18 cellular contexts compared by ENCODE assay signal in the genomic region with DNA sequence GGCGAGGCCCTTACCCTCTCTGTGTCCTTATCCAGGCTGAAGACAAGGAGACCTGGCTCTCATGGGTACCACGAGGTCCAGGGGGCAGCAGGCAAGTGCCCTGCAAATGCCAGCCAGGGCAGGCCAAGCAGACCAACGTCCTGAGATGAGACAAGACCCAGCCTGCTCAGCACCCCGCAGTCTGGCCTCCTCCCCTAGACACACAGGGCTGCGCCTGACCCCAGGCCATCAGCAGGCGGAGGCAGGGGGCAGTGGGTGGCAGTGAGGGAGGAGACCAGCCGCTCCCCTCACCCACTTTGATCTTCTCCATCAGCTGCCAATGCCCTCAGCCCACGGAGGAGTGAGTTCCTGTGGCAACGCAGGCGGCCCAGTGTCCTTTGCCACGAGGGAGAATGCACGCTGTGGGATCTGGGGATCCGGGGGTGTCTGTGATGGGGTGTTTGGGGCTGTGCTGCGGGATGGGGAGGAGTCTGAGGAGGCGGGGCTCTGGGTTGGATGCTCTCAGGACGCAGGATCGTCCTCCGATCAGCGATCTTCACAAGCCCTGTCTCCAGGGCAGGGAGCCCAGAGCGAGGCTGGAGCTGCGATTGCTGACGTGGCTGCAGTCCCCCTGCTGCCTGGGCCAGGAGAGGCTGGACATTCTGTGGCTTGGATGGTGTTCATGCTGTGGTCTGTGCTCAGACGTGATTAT. TPM values are rescaled to one million over a fixed set of nuclear protein-coding genes. Genes with fewer than 3 reads are reported as not detected.
DNase-seq lines count a peak whose midpoint lies in the region; ATAC-seq and TF ChIP-seq lines count a peak whose summit lies in the region.
"Had no signal": no experiment of that assay in that cellular context is flagged by ENCODE, and none has a peak within 500 bp of the region (broad histone marks: within the 10 kb centered on the region; RNA-seq: fewer than 3 reads in every experiment).

No MANE protein-coding gene starts in this region.

- H3K27me3 ChIP-seq in right cardiac atrium (ENCODE audit: control insufficient read depth, insufficient read depth) = no peaks in the 10 kb centered on the region
- no peaks in the 10 kb centered on the region for H3K27me3 ChIP-seq in tibial nerve
- H3K27me3 ChIP-seq: dorsolateral prefrontal cortex, heart right ventricle had no signal

- H3K27ac Mint-ChIP-seq in activated CD8-positive, alpha-beta memory T cell treated with anti-CD3 and anti-CD28 coated beads, Interleukin-2, amount 10 ng/mL, durations not matched to agents 7 days and 5 days = no peak overlapping the region

- no peak overlapping the region for H3K27ac ChIP-seq in right cardiac atrium (ENCODE audit: low read length)
- peak overlapping the region; percentile 26 to 76 (median 50) for H3K27ac ChIP-seq in tibial nerve
- H3K27ac ChIP-seq: lower lobe of right lung had no signal

- TF ChIP-seq CTCF in tibial nerve (IDR thresholded peaks at IDR 0.05) = no peak

- TF ChIP-seq POLR2A in tibial nerve (IDR thresholded peaks at IDR 0.05) = no peak

- H3K4me1 ChIP-seq in right cardiac atrium (ENCODE audit: control insufficient read depth, insufficient read depth, low read length) = no peaks in the 10 kb centered on the region
- peaks cover 0 to 53% (median 18%) of the 10 kb centered on the region in 4 donors for H3K4me1 ChIP-seq in tibial nerve

- no peak for TF ChIP-seq EP300 in tibial nerve (IDR thresholded peaks at IDR 0.05)

- no peaks in the 10 kb centered on the region for H3K36me3 Mint-ChIP-seq in activated CD8-positive, alpha-beta memory T cell treated with anti-CD3 and anti-CD28 coated beads, Interleukin-2, amount 10 ng/mL, durations not matched to agents 7 days and 5 days

- H3K4me3 ChIP-seq in right cardiac atrium (ENCODE audit: low read length) (no peak overlapping the region), tibial nerve (no peak overlapping the region)
- H3K4me3 ChIP-seq: dorsolateral prefrontal cortex, heart right ventricle, lower lobe of right lung had no signal

- intact Hi-C loops in right cardiac atrium (cut with DNase I) = loop anchor here (5.0 to 10.0 kb wide), 4 partner anchors 113 to 425 kb away; no protein-coding TSS in a partner anchor

- 44% methylated on average over 23 of the region's 23 CpGs for WGBS in right cardiac atrium
- 20 to 32% methylated on average over 16 to 21 of the region's 23 CpGs for WGBS in tibial nerve, 2 donors

- no peaks in the 10 kb centered on the region for H3K9me3 Mint-ChIP-seq in activated CD8-positive, alpha-beta memory T cell treated with anti-CD3 and anti-CD28 coated beads, Interleukin-2, amount 10 ng/mL, durations not matched to agents 7 days and 5 days (ENCODE audit: low read depth)

- CTCF ChIA-PET in activated CD8-positive, alpha-beta memory T cell treated with anti-CD3 and anti-CD28 coated beads, Interleukin-2, amount 10 ng/mL, durations not matched to agents 7 days and 5 days (lab: Charles Lee) = interaction anchor here (1.3 to 10.8 kb wide), 4 partner anchors 113 to 196 kb away, joined by 3 to 223 read pairs (median 12); no protein-coding TSS in a partner anchor

- no peaks in the 10 kb centered on the region for H3K36me3 ChIP-seq in tibial nerve
- H3K36me3 ChIP-seq: heart right ventricle, lower lobe of right lung had no signal

- peaks cover 7% of the 10 kb centered on the region for H3K4me1 Mint-ChIP-seq in activated CD8-positive, alpha-beta memory T cell treated with anti-CD3 and anti-CD28 coated beads, Interleukin-2, amount 10 ng/mL, durations not matched to agents 7 days and 5 days

- no peak overlapping the region for H3K4me3 Mint-ChIP-seq in activated CD8-positive, alpha-beta memory T cell treated with anti-CD3 and anti-CD28 coated beads, Interleukin-2, amount 10 ng/mL, durations not matched to agents 7 days and 5 days

- H3K9me3 ChIP-seq in right cardiac atrium (ENCODE audit: control insufficient read depth, low read length) = no peaks in the 10 kb centered on the region
- no peaks in the 10 kb centered on the region for H3K9me3 ChIP-seq in tibial nerve
- H3K9me3 ChIP-seq: heart right ventricle, lower lobe of right lung had no signal

- H3K27me3 Mint-ChIP-seq in activated CD8-positive, alpha-beta memory T cell treated with anti-CD3 and anti-CD28 coated beads, Interleukin-2, amount 10 ng/mL, durations not matched to agents 7 days and 5 days = no peaks in the 10 kb centered on the region

- ATAC-seq in right cardiac atrium (peak in 1 of 2 donors; percentile 20), GM19463 (IDR thresholded peaks at IDR 0.05; ENCODE audit: unreplicated experiment) (no peak)
- no peak for ATAC-seq in activated CD8-positive, alpha-beta memory T cell treated with anti-CD3 and anti-CD28 coated beads, Interleukin-2, amount 10 ng/mL, durations not matched to agents 7 days and 5 days
- ATAC-seq: HCT116, heart right ventricle, lower lobe of right lung had no signal

- DNase-seq in NCI-H2227 (lab: John Stamatoyannopoulos, UW; ENCODE audit: unreplicated experiment) (peak; percentile 27), NCI-H2227 treated with DMSO at 0.1 percent for 48 hours (lab: John Stamatoyannopoulos, UW) (no peak), astrocyte of the hippocampus (ENCODE audit: low read depth, low spot score) (peak; percentile 91), right cardiac atrium (peak; percentile 72 to 92 (median 91)), tibial nerve (ENCODE audit: low spot score in 2 of 2) (no peak), NCI-H510A treated with DMSO at 0.1 percent for 48 hours (lab: John Stamatoyannopoulos, UW) (no peak)
- no peak for DNase-seq in activated CD8-positive, alpha-beta memory T cell treated with anti-CD3 and anti-CD28 coated beads, Interleukin-2, amount 10 ng/mL, durations not matched to agents 7 days and 5 days
- DNase-seq: 8988T; activated gamma-delta T cell treated with Interleukin-2 at 50 U/mL for 16 hours; lower lobe of right lung; NCI-H1436; NK-92 treated with Interleukin-12 subunit alpha and Interleukin-12 subunit beta, amount 100 ng/mL, for 24 hours; stimulated activated CD4-positive, alpha-beta T cell treated with anti-CD3 and anti-CD28 coated beads, Interleukin-4, amount 100 ng/mL, for 4 hours; T-helper 1 cell had no signal

RNA-seq across cellular contexts. Expression of a gene that starts 30.5 kb away (rescaled TPM):
- 10 to 100 TPM; 63.6 to 85.2 (median 72.7) TPM for total RNA-seq in right cardiac atrium
- polyA plus RNA-seq in right cardiac atrium = 22.9 TPM
- 10 to 100 TPM; 18.9 to 43.5 (median 27.2) TPM for total RNA-seq in tibial nerve
- total RNA-seq in activated CD8-positive, alpha-beta memory T cell treated with anti-CD3 and anti-CD28 coated beads, Interleukin-2, amount 10 ng/mL, durations not matched to agents 7 days and 5 days = 10 to 100 TPM; 16.0 to 22.6 TPM

Comparison
In these comparisons a context has a peak if more than half of its experiments do, and no peak if none do; other contexts are left out.
1. DNase-seq: peak in NCI-H2227 (single experiment), astrocyte of the hippocampus (single experiment) and right cardiac atrium (3 of 3); none in NCI-H2227 treated with DMSO at 0.1 percent for 48 hours (single experiment), tibial nerve (0 of 2), NCI-H510A treated with DMSO at 0.1 percent for 48 hours (single experiment) and activated CD8-positive, alpha-beta memory T cell treated with anti-CD3 and anti-CD28 coated beads, Interleukin-2, amount 10 ng/mL, durations not matched to agents 7 days and 5 days (single experiment).